37 cellular contexts compared by ENCODE assay signal in the genomic region with DNA sequence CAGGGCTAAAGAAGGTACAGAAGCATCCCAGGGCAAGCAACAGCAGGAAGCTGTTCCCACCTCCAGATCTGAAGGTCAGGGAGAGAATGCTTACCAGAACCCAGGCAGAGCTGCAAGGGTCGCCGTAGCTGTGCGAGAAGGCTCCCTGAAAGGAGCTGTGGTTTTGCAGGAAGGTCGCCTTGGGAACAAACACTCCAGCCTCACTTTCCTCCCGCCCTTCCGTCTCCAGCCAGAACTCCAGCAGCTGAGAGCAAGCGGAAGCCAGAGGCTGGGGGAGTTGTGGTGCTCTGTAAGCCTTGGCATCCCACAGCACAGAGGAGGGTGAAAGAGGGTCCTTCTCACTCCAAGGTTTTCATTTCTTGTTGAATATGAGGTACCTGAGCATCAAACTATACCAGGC. TPM values are rescaled to one million over a fixed set of nuclear protein-coding genes. Genes with fewer than 3 reads are reported as not detected.
A peak's percentile ranks its signal among the peaks of the same experiment; 100 is the strongest.
DNase-seq lines count a peak whose midpoint lies in the region; ATAC-seq, FAIRE-seq and TF ChIP-seq lines count a peak whose summit lies in the region.
"Had no signal": no experiment of that assay in that cellular context is flagged by ENCODE, and none has a peak within 500 bp of the region (broad histone marks: within the 10 kb centered on the region; RNA-seq: fewer than 3 reads in every experiment).

No MANE protein-coding gene starts in this region.

- no peak overlapping the region for H3K18ac ChIP-seq in H9 (ENCODE audit: insufficient read length, low read depth, low read length)
- peak overlapping the region; percentile 66 for H3K18ac ChIP-seq in H1 (ENCODE audit: extremely low read depth, low read length)
- H3K18ac ChIP-seq in mesendoderm (ENCODE audit: low read length): no peak overlapping the region

- ATAC-seq in CD4-positive, alpha-beta T cell (ENCODE audit: poor library complexity): no peak
- ATAC-seq: esophagus mucosa, GM12878, HCT116, HepG2, Panc1, T-cell had no signal

- no peak for TF ChIP-seq RAD21 in H1 (IDR thresholded peaks at IDR 0.05 in 1 of 2, conservative IDR thresholded peaks at IDR 0.05 in 1 of 2; ENCODE audit: low read depth in 2 of 2, low read length in 2 of 2)

- H3K27ac Mint-ChIP-seq in H9: no peak overlapping the region
- H3K27ac Mint-ChIP-seq in CD4-positive, alpha-beta T cell: no peak overlapping the region
- H3K27ac Mint-ChIP-seq: activated naive CD8-positive, alpha-beta T cell treated with anti-CD3 and anti-CD28 coated beads, Interleukin-2, amount 10 ng/mL, durations not matched to agents 7 days and 5 days; activated T-cell treated with anti-CD3 and anti-CD28 coated beads, Interleukin-2, amount 50 U/mL, for 24 hours had no signal

- intact Hi-C loops in CD4-positive, alpha-beta T cell (cut with DNase I, micrococcal nuclease): loop anchor here in 1 of 2 experiments (10.0 kb wide), 1 partner anchor 1343 kb away; no protein-coding TSS in a partner anchor

- no peak for TF ChIP-seq EP300 in H1 (IDR thresholded peaks at IDR 0.05; ENCODE audit: borderline replicate concordance in 1 of 2, low read depth in 2 of 2, low read length in 2 of 2)

- H4K20me1 ChIP-seq in H9 (ENCODE audit: control insufficient read depth, insufficient read depth, insufficient read length) (no peaks in the 10 kb centered on the region), H1 (replicated peaks in 1 of 2; ENCODE audit: control insufficient read depth in 1 of 2, insufficient read depth in 2 of 2, low read length in 2 of 2) (no peaks in the 10 kb centered on the region)

- H2BK5ac ChIP-seq in H9 (ENCODE audit: insufficient read length, low read length) (no peak overlapping the region), H1 (ENCODE audit: low read depth, low read length) (0 out of 2 replicates have a peak overlapping the region, but pooled peaks have one; percentile 11), mesendoderm (ENCODE audit: low read length) (no peak overlapping the region)

- H3K36me3 Mint-ChIP-seq in H9 (ENCODE audit: insufficient read depth in 1 of 3, low read depth in 3 of 3): no peaks in the 10 kb centered on the region
- no peaks in the 10 kb centered on the region for H3K36me3 Mint-ChIP-seq in CD4-positive, alpha-beta T cell (ENCODE audit: low read depth)
- H3K36me3 Mint-ChIP-seq: activated naive CD8-positive, alpha-beta T cell treated with anti-CD3 and anti-CD28 coated beads, Interleukin-2, amount 10 ng/mL, durations not matched to agents 7 days and 5 days; CD4-positive, alpha-beta memory T cell; T-cell had no signal

- H3K4me1 Mint-ChIP-seq in H9: peaks cover 12 to 17% of the 10 kb centered on the region in 2 experiments
- peaks cover 25% of the 10 kb centered on the region for H3K4me1 Mint-ChIP-seq in CD4-positive, alpha-beta T cell (ENCODE audit: low read depth)

- H3K23ac ChIP-seq in H9 (ENCODE audit: insufficient read length, low read depth, low read length) (no peak overlapping the region), H1 (ENCODE audit: insufficient read length) (no peak overlapping the region), mesendoderm (ENCODE audit: low read length) (no peak overlapping the region)

- H4K91ac ChIP-seq in H9 (ENCODE audit: insufficient read length, low read depth, low read length): no peak overlapping the region
- no peak overlapping the region for H4K91ac ChIP-seq in H1 (replicated peaks; ENCODE audit: insufficient read length, low read length)

- no peak overlapping the region for H2BK15ac ChIP-seq in H9 (ENCODE audit: low read depth, low read length)
- H2BK15ac ChIP-seq in H1 (ENCODE audit: low read length): no peak overlapping the region
- H2BK15ac ChIP-seq in mesendoderm (replicated peaks; ENCODE audit: low read depth): no peak overlapping the region

- POLR2A ChIA-PET in AG04450 (lab: Yijun Ruan, JAX) (interaction anchor here (0.7 kb wide), 1 partner anchor 492 kb away, joined by 3 read pairs; no protein-coding TSS in a partner anchor), H1 (lab: Charles Lee; ENCODE audit: partially characterized antibody) (no interaction called here)
- POLR2A ChIA-PET in CD4-positive, alpha-beta T cell (lab: Charles Lee): interaction anchor here (0.6 to 0.7 kb wide), 2 partner anchors 147 to 207 kb away, joined by 3 read pairs; no protein-coding TSS in a partner anchor

- H2BK120ac ChIP-seq in H9 (ENCODE audit: low read depth, low read length, poor library complexity, severe bottlenecking): no peak overlapping the region
- H2BK120ac ChIP-seq in H1 (replicated peaks; ENCODE audit: low read depth, low read length): no peak overlapping the region
- H2BK120ac ChIP-seq in mesendoderm (ENCODE audit: low read depth, low read length): no peak overlapping the region

- H3K4me1 ChIP-seq in H9 (ENCODE audit: insufficient read depth, low read length) (peaks cover 5% of the 10 kb centered on the region; the same call in 1 of the 2 replicates), H1 (replicated peaks in 1 of 4; ENCODE audit: control insufficient read depth in 3 of 4, insufficient read depth in 4 of 4, low read length in 3 of 4) (peaks cover 0 to 3% (median 2%) of the 10 kb centered on the region in 4 experiments; a peak in 3 of 7 replicates), mesendoderm (ENCODE audit: control insufficient read depth, low read depth, low read length) (no peaks in the 10 kb centered on the region)
- H3K4me1 ChIP-seq: A549, right lobe of liver, thyroid gland had no signal

- no peak overlapping the region for H3K4ac ChIP-seq in H9 (ENCODE audit: low read depth, low read length)
- H3K4ac ChIP-seq in H1 (replicated peaks; ENCODE audit: insufficient read length, low read depth, low read length): no peak overlapping the region
- H3K4ac ChIP-seq in mesendoderm (ENCODE audit: low read depth, low read length): no peak overlapping the region

- H3K27ac ChIP-seq in AG04450 (ENCODE audit: low read depth, low read length) (peak overlapping the region; percentile 11), H9 (ENCODE audit: insufficient read length, low read depth, low read length) (no peak overlapping the region), H1 (ENCODE audit: low read depth, low read length) (no peak overlapping the region), mesendoderm (ENCODE audit: low read depth, low read length) (no peak overlapping the region)
- H3K27ac ChIP-seq in CD4-positive, alpha-beta T cell (ENCODE audit: low read depth, low read length): no peak overlapping the region
- H3K27ac ChIP-seq: A549, right lobe of liver, stomach, thyroid gland, vagina had no signal

- no CpG with 5 or more reads among the region's 7 CpGs for WGBS in H9 (ENCODE audit: extremely low coverage, insufficient read length, low lambda C conversion rate)
- WGBS in H1 (ENCODE audit: extremely low coverage in 1 of 2, insufficient coverage in 1 of 2, insufficient read length in 1 of 2, insufficient replicate concordance in 2 of 2, low coverage in 1 of 2, low lambda C conversion rate in 2 of 2, missing lambda C conversion rate in 1 of 2), 2 experiments: 78% methylated on average over 7 of the region's 7 CpGs; no CpG with 5 or more reads in 1 of the 2 experiments
- WGBS in mesendoderm (ENCODE audit: extremely low coverage, insufficient coverage, low lambda C conversion rate): no CpG with 5 or more reads among the region's 7 CpGs

- H3K79me2 ChIP-seq in H9 (ENCODE audit: insufficient read depth, low read length): no peaks in the 10 kb centered on the region
- H3K79me2 ChIP-seq in H1 (ENCODE audit: control insufficient read depth in 1 of 2, insufficient read depth in 2 of 2, low read length in 2 of 2): no peaks in the 10 kb centered on the region
- no peaks in the 10 kb centered on the region for H3K79me2 ChIP-seq in mesendoderm (ENCODE audit: control insufficient read depth, insufficient read depth, low read length)

- DNase-seq in AG04450 (ENCODE audit: low read depth, low spot score) (no peak), H9 (peak; percentile 35), H1 (ENCODE audit: low read depth in 1 of 2, low spot score in 2 of 2) (no peak), mesendoderm (peak; percentile 46), NCI-H524 (lab: John Stamatoyannopoulos, UW) (no peak), NCI-H82 treated with DMSO at 0.1 percent for 48 hours (lab: John Stamatoyannopoulos, UW; ENCODE audit: unreplicated experiment) (no peak), NCI-H1694 treated with DMSO at 0.1 percent for 48 hours (lab: John Stamatoyannopoulos, UW) (no peak)
- no peak for DNase-seq in CD4-positive, alpha-beta T cell
- DNase-seq: activated gamma-delta T cell; activated naive CD8-positive, alpha-beta T cell treated with anti-CD3 and anti-CD28 coated beads, Interleukin-2, amount 10 ng/mL, durations not matched to agents 7 days and 5 days; activated T-cell treated with anti-CD3 and anti-CD28 coated beads, Interleukin-2, amount 50 U/mL, for 24 hours; AML-193; caudate nucleus; CD4-positive, alpha-beta memory T cell; cortex of kidney; effector memory CD4-positive, alpha-beta T cell; EL; foreskin melanocyte; MM.1S; NCI-H1105 treated with DMSO at 0.1 percent for 48 hours; NCI-H1930; NCI-H526 treated with DMSO at 0.1 percent for 48 hours; right lobe of liver; SIG-M5; stimulated activated CD4-positive, alpha-beta T cell treated with anti-CD3 and anti-CD28 coated beads, Interleukin-12 subunit alpha, Interleukin-12 subunit beta, amount 100 ng/mL, for 4 hours; stimulated activated CD4-positive, alpha-beta T cell treated with anti-CD3 and anti-CD28 coated beads, Interleukin-2, amount 100 ng/mL, for 48 hours; stomach; T-cell; thyroid gland had no signal

- H3K79me1 ChIP-seq in H9 (ENCODE audit: insufficient read depth, low read depth, low read length, poor library complexity, severe bottlenecking) (no peaks in the 10 kb centered on the region), H1 (ENCODE audit: low read depth, low read length) (no peaks in the 10 kb centered on the region), mesendoderm (ENCODE audit: low read length) (no peaks in the 10 kb centered on the region)

- no peak for TF ChIP-seq POLR2A in H1 (IDR thresholded peaks at IDR 0.05; ENCODE audit: control extremely low read depth in 1 of 2, low read depth in 2 of 2, low read length in 2 of 2)

- H3K36me3 ChIP-seq in H1 (ENCODE audit: control insufficient read depth in 2 of 4, insufficient read depth in 4 of 4, low read length in 3 of 4) (no peaks in the 10 kb centered on the region), mesendoderm (ENCODE audit: control insufficient read depth, insufficient read depth, low read length) (no peaks in the 10 kb centered on the region)
- H3K36me3 ChIP-seq: right lobe of liver, stomach, thyroid gland, vagina had no signal

- H2BK12ac ChIP-seq in H9 (ENCODE audit: insufficient read length, low read depth, low read length): no peak overlapping the region
- H2BK12ac ChIP-seq in H1 (ENCODE audit: low read depth, low read length): 0 out of 2 replicates have a peak overlapping the region, but pooled peaks have one; percentile 13

- TF ChIP-seq CTCF in AG04450 (IDR thresholded peaks at IDR 0.05; ENCODE audit: low read depth, low read length) (no peak), H9 (conservative IDR thresholded peaks at IDR 0.05) (no peak), H1 (IDR thresholded peaks at IDR 0.05; ENCODE audit: control extremely low read depth in 1 of 3, insufficient read depth in 1 of 3, low read depth in 1 of 3, low read length in 3 of 3) (no peak)
- TF ChIP-seq CTCF in CD4-positive, alpha-beta T cell (IDR thresholded peaks at IDR 0.05): no peak

- no peak overlapping the region for H2BK20ac ChIP-seq in H9 (ENCODE audit: low read depth, low read length, poor library complexity, severe bottlenecking)
- no peak overlapping the region for H2BK20ac ChIP-seq in H1 (ENCODE audit: low read length)

- no peak overlapping the region for H3K4me3 Mint-ChIP-seq in H9
- no peak overlapping the region for H3K4me3 Mint-ChIP-seq in CD4-positive, alpha-beta T cell
- H3K4me3 Mint-ChIP-seq: activated naive CD8-positive, alpha-beta T cell treated with anti-CD3 and anti-CD28 coated beads, Interleukin-2, amount 10 ng/mL, durations not matched to agents 7 days and 5 days; activated T-cell treated with anti-CD3 and anti-CD28 coated beads, Interleukin-2, amount 50 U/mL, for 24 hours; CD4-positive, alpha-beta memory T cell; neural crest cell; T-cell had no signal

- H3K9me3 Mint-ChIP-seq in H9: no peaks in the 10 kb centered on the region
- no peaks in the 10 kb centered on the region for H3K9me3 Mint-ChIP-seq in CD4-positive, alpha-beta T cell
- H3K9me3 Mint-ChIP-seq: activated naive CD8-positive, alpha-beta T cell treated with anti-CD3 and anti-CD28 coated beads, Interleukin-2, amount 10 ng/mL, durations not matched to agents 7 days and 5 days; activated T-cell treated with anti-CD3 and anti-CD28 coated beads, Interleukin-2, amount 50 U/mL, for 24 hours; neural crest cell; T-cell had no signal

- H2AFZ ChIP-seq in H9 (ENCODE audit: low read length): peak overlapping the region; percentile 63
- H2AFZ ChIP-seq in H1 (ENCODE audit: low read length): peak overlapping the region; percentile 70

- no peak overlapping the region for H3K14ac ChIP-seq in H9 (ENCODE audit: insufficient read depth, low read length)
- no peak overlapping the region for H3K14ac ChIP-seq in H1 (ENCODE audit: insufficient read length)

- no peak overlapping the region for H3T11ph ChIP-seq in H9 (ENCODE audit: low read length)

- H3K4me3 ChIP-seq in AG04450 (ENCODE audit: low read depth, low read length) (no peak overlapping the region), H1 (ENCODE audit: extremely low read depth in 1 of 4, insufficient read depth in 2 of 4, low read depth in 3 of 4, low read length in 4 of 4) (no peak overlapping the region), mesendoderm (ENCODE audit: low read length) (no peak overlapping the region)
- H3K4me3 ChIP-seq: A549, GM12878, right lobe of liver, stomach, thyroid gland, vagina had no signal

- H3K4me2 ChIP-seq in H9 (ENCODE audit: insufficient read depth, insufficient read length, low read length) (no peak overlapping the region), H1 (ENCODE audit: insufficient read depth in 1 of 2, low read depth in 2 of 2, low read length in 2 of 2) (no peak overlapping the region; a peak in 1 of 4 replicates), mesendoderm (ENCODE audit: low read length) (no peak overlapping the region)
- H3K4me2 ChIP-seq: A549 had no signal

- CTCF ChIA-PET in AG04450 (lab: Charles Lee) (interaction anchor here (1.1 kb wide), 1 partner anchor 9 kb away, joined by 3 read pairs; no protein-coding TSS in a partner anchor), H1 (lab: Charles Lee; ENCODE audit: partially characterized antibody) (interaction anchor here (0.6 to 1.0 kb wide), 2 partner anchors 9 to 1096 kb away, joined by 3 read pairs; no protein-coding TSS in a partner anchor)
- CTCF ChIA-PET in CD4-positive, alpha-beta T cell (lab: Charles Lee): no interaction called here

- peaks cover 9% of the 10 kb centered on the region for H3K27me3 ChIP-seq in AG04450 (ENCODE audit: control insufficient read depth, insufficient read depth, low read length)
- H3K27me3 ChIP-seq in H9 (ENCODE audit: insufficient read depth, low read length): no peaks in the 10 kb centered on the region
- H3K27me3 ChIP-seq in H1 (replicated peaks in 1 of 4; ENCODE audit: control insufficient read depth in 3 of 4, extremely low read depth in 1 of 4, insufficient read depth in 3 of 4, low read length in 3 of 4): no peaks in the 10 kb centered on the region
- no peaks in the 10 kb centered on the region for H3K27me3 ChIP-seq in mesendoderm (ENCODE audit: insufficient read depth, low read length, poor library complexity)
- no peaks in the 10 kb centered on the region for H3K27me3 ChIP-seq in CD4-positive, alpha-beta T cell (ENCODE audit: control insufficient read depth, insufficient read depth, low read length)
- H3K27me3 ChIP-seq: right lobe of liver, stomach, thyroid gland, vagina had no signal

- no peaks in the 10 kb centered on the region for H3K9me3 ChIP-seq in AG04450 (ENCODE audit: control insufficient read depth, insufficient read depth, low read length)
- no peaks in the 10 kb centered on the region for H3K9me3 ChIP-seq in H9 (ENCODE audit: control insufficient read depth, low read depth, low read length)
- H3K9me3 ChIP-seq in H1 (ENCODE audit: insufficient read depth in 2 of 2, low read depth in 1 of 2, low read length in 1 of 2): no peaks in the 10 kb centered on the region
- H3K9me3 ChIP-seq in CD4-positive, alpha-beta T cell (ENCODE audit: control insufficient read depth, low read length): no peaks in the 10 kb centered on the region
- H3K9me3 ChIP-seq: A549, right lobe of liver, stomach, thyroid gland, vagina had no signal

- H4K8ac ChIP-seq in H9 (replicated peaks; ENCODE audit: insufficient read length, low read depth, low read length) (no peak overlapping the region), H1 (ENCODE audit: extremely low read depth, insufficient read depth, low read length) (no peak overlapping the region), mesendoderm (ENCODE audit: low read depth, low read length) (no peak overlapping the region)

- H3K56ac ChIP-seq in H9 (ENCODE audit: insufficient read length, low read depth, low read length) (no peak overlapping the region), H1 (replicated peaks; ENCODE audit: insufficient read length, low read depth, low read length) (no peak overlapping the region), mesendoderm (ENCODE audit: low read length) (peak overlapping the region; percentile 52)

- H3K23me2 ChIP-seq in H9 (ENCODE audit: insufficient read length, low read depth, low read length, poor library complexity, severe bottlenecking) (no peaks in the 10 kb centered on the region), H1 (ENCODE audit: low read depth, low read length) (no peaks in the 10 kb centered on the region)

- no peak for FAIRE-seq in H1 (lab: Jason Lieb, UNC)
- FAIRE-seq: A549, GM12878, HepG2 had no signal

- H3K27me3 Mint-ChIP-seq in H9 (ENCODE audit: low read depth): no peaks in the 10 kb centered on the region
- no peaks in the 10 kb centered on the region for H3K27me3 Mint-ChIP-seq in CD4-positive, alpha-beta T cell
- H3K27me3 Mint-ChIP-seq: activated T-cell treated with anti-CD3 and anti-CD28 coated beads, Interleukin-2, amount 50 U/mL, for 24 hours; CD4-positive, alpha-beta memory T cell; T-cell had no signal

- H3K9ac ChIP-seq in H9 (ENCODE audit: extremely low read depth, insufficient read length, low read length): no peak overlapping the region
- H3K9ac ChIP-seq in H1 (replicated peaks in 1 of 4; ENCODE audit: extremely low read depth in 1 of 4, low read depth in 3 of 4, low read length in 3 of 4): no peak overlapping the region
- no peak overlapping the region for H3K9ac ChIP-seq in mesendoderm (ENCODE audit: low read length)

- H2AK5ac ChIP-seq in H9 (ENCODE audit: insufficient read length, low read length) (no peak overlapping the region), H1 (ENCODE audit: low read depth, low read length) (no peak overlapping the region), mesendoderm (ENCODE audit: low read length) (no peak overlapping the region)

- H4K5ac ChIP-seq in H9 (ENCODE audit: insufficient read length, low read depth, low read length) (no peak overlapping the region), H1 (ENCODE audit: insufficient read length, low read depth, low read length) (no peak overlapping the region), mesendoderm (ENCODE audit: low read length) (no peak overlapping the region)

RNA-seq across cellular contexts. Expression of gene ICOS, which starts 18.3 kb away (rescaled TPM):
- polyA plus RNA-seq in AG04450 (2011; rRNA removed) (not detected in 2 replicates), H1 (2011; rRNA removed) (not detected in 2 replicates)
- polyA minus RNA-seq in AG04450 (2011; rRNA and poly(A)+ RNA removed): not detected in 2 replicates
- not detected in 2 replicates for total RNA-seq in H9 (2021)
- not detected in 2 replicates for total RNA-seq in H1 (2021; fragmentation: NEBNext Ultra II Directional; extraction: Animal tissue kit (Norgen Biotek cat#: 25700))
- polyA plus RNA-seq in H1 (2011; cell fraction: cytosol; rRNA removed): not detected
- not detected for polyA plus RNA-seq in H1 (2011; cell fraction: nucleus; rRNA removed)
- not detected in 4 replicates for polyA plus RNA-seq in H1 (2012, experiment 1 of 2)
- polyA plus RNA-seq in H1 (2012, experiment 2 of 2): not detected
- not detected for polyA plus RNA-seq in H1 (2013, experiment 1 of 2)
- not detected for polyA plus RNA-seq in H1 (2013, experiment 2 of 2)
- polyA minus RNA-seq in H1 (2011; rRNA and poly(A)+ RNA removed): not detected in 2 replicates
- not detected for polyA minus RNA-seq in H1 (2011; cell fraction: cytosol; rRNA and poly(A)+ RNA removed)
- not detected for polyA minus RNA-seq in H1 (2011; cell fraction: nucleus; rRNA and poly(A)+ RNA removed)
- 0.03 TPM for polyA plus RNA-seq in mesendoderm (2013, experiment 1 of 2)
- polyA plus RNA-seq in mesendoderm (2013, experiment 2 of 2): 0.01 TPM
- total RNA-seq in CD4-positive, alpha-beta T cell: 10 to 100 TPM; 93.3 to 98.1 TPM
- total RNA-seq: esophagus mucosa, HepG2, neural crest cell had no signal
- polyA plus RNA-seq: A549, HepG2 had no signal

RNA-seq across cellular contexts. Expression of gene CTLA4, which starts 50.7 kb away (rescaled TPM):
- polyA plus RNA-seq in AG04450 (2011; rRNA removed) (not detected in 2 replicates), H1 (2011; rRNA removed) (not detected in 2 replicates)
- polyA minus RNA-seq in AG04450 (2011; rRNA and poly(A)+ RNA removed): not detected in 2 replicates
- total RNA-seq in H9 (2021): not detected in 2 replicates
- total RNA-seq in H1 (2021; fragmentation: NEBNext Ultra II Directional; extraction: Animal tissue kit (Norgen Biotek cat#: 25700)): not detected in 2 replicates
- polyA plus RNA-seq in H1 (2011; cell fraction: cytosol; rRNA removed): not detected
- polyA plus RNA-seq in H1 (2011; cell fraction: nucleus; rRNA removed): not detected
- polyA plus RNA-seq in H1 (2012, experiment 1 of 2): not detected in 4 replicates
- not detected for polyA plus RNA-seq in H1 (2012, experiment 2 of 2)
- not detected for polyA plus RNA-seq in H1 (2013, experiment 1 of 2)
- not detected for polyA plus RNA-seq in H1 (2013, experiment 2 of 2)
- polyA minus RNA-seq in H1 (2011; rRNA and poly(A)+ RNA removed): not detected in 2 replicates
- polyA minus RNA-seq in H1 (2011; cell fraction: cytosol; rRNA and poly(A)+ RNA removed): not detected
- not detected for polyA minus RNA-seq in H1 (2011; cell fraction: nucleus; rRNA and poly(A)+ RNA removed)
- not detected for polyA plus RNA-seq in mesendoderm (2013, experiment 1 of 2)
- polyA plus RNA-seq in mesendoderm (2013, experiment 2 of 2): not detected
- total RNA-seq in CD4-positive, alpha-beta T cell: 10 to 100 TPM; 49.8 to 52.0 TPM
- total RNA-seq: GM12878, HepG2, right lobe of liver had no signal
- polyA plus RNA-seq: A549, GM12878 had no signal

Comparison
In these comparisons a context has a peak if more than half of its experiments do, and no peak if none do; other contexts are left out.
1. DNase-seq: peak in H9 (single experiment) and mesendoderm (single experiment); none in AG04450 (single experiment), H1 (0 of 2), CD4-positive, alpha-beta T cell (0 of 10), NCI-H524 (0 of 2), NCI-H82 treated with DMSO at 0.1 percent for 48 hours (single experiment) and NCI-H1694 treated with DMSO at 0.1 percent for 48 hours (single experiment).
2. RNA of gene ICOS, which starts 18.3 kb away (total RNA-seq): 93.3 to 98.1 TPM in CD4-positive, alpha-beta T cell; not detected in H9 and not detected in H1; every median in the first group is over 10 times any median in the second.
3. RNA of gene CTLA4, which starts 50.7 kb away (total RNA-seq): 49.8 to 52.0 TPM in CD4-positive, alpha-beta T cell; not detected in H9 and not detected in H1; every median in the first group is over 10 times any median in the second.